ENCODE assay signal across 33 cellular contexts in the genomic region with DNA sequence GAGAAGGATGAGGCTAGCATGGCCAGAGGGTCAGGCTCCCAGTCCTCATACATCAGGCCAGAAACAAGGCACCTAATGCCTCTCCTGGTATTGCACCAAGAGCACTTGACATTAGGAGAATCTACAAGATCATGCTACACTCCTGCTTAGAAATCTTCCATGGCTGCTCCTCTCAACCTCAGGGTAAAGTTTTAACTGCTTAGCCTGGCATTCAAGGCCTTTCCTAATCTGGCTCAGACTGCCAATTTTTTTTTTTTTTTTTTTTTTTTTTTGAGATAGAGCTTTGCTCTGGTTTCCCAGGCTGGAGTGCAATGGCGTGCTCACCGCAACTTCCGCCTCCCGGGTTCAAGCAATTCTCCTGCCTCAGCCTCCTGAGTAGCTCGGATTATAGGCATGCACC. TPM values are rescaled to one million over a fixed set of nuclear protein-coding genes. Genes with fewer than 3 reads are reported as not detected.
"Had no signal": no experiment of that assay in that cellular context is flagged by ENCODE, and none has a peak within 500 bp of the region (broad histone marks: within the 10 kb centered on the region; RNA-seq: fewer than 3 reads in every experiment).

No MANE protein-coding gene starts in this region.

- H3K27ac ChIP-seq: epithelial cell of prostate, foreskin keratinocyte, gastroesophageal sphincter, left ventricle myocardium inferior, neutrophil, parathyroid adenoma, right lobe of liver, suprapubic skin, transverse colon, uterus had no signal

- H3K4me1 ChIP-seq: foreskin keratinocyte, parathyroid adenoma had no signal

- H3K4me3 Mint-ChIP-seq: immature natural killer cell; naive B cell; natural killer cell treated with Interleukin-12 subunit alpha and Interleukin-12 subunit beta and Interleukin-15 and Interleukin-18, amount 100 ng/mL, for 72 hours; neural crest cell; stimulated activated naive CD8-positive, alpha-beta T cell treated with anti-CD3 and anti-CD28 coated beads, Interleukin-15, amount 100 ng/mL, for 72 hours had no signal

- H3K27ac Mint-ChIP-seq: natural killer cell treated with Interleukin-12 subunit alpha and Interleukin-12 subunit beta and Interleukin-15 and Interleukin-18, amount 100 ng/mL, for 72 hours; progenitor cell of endocrine pancreas; stimulated activated naive CD8-positive, alpha-beta T cell treated with anti-CD3 and anti-CD28 coated beads, Interleukin-15, amount 100 ng/mL, for 72 hours had no signal

- H3K9me3 ChIP-seq: gastroesophageal sphincter, heart right ventricle, left ventricle myocardium inferior, lower lobe of right lung, mucosa of descending colon, neutrophil, right lobe of liver, suprapubic skin, transverse colon, upper lobe of right lung, uterus had no signal

- H3K27me3 ChIP-seq: dorsolateral prefrontal cortex, foreskin keratinocyte, gastroesophageal sphincter, heart right ventricle, neutrophil, right lobe of liver, suprapubic skin, transverse colon, upper lobe of right lung, uterus had no signal

- H3K36me3 ChIP-seq: uterus had no signal

- H3K9me3 Mint-ChIP-seq: immature natural killer cell; naive B cell; natural killer cell treated with Interleukin-12 subunit alpha and Interleukin-12 subunit beta and Interleukin-15 and Interleukin-18, amount 100 ng/mL, for 72 hours; neural crest cell; stimulated activated naive CD8-positive, alpha-beta T cell treated with anti-CD3 and anti-CD28 coated beads, Interleukin-15, amount 100 ng/mL, for 72 hours had no signal

- DNase-seq: cortex of kidney; dorsolateral prefrontal cortex; effector CD4-positive, alpha-beta T cell; foreskin keratinocyte; heart right ventricle; hippocampal formation; immature natural killer cell; islet precursor cell; kidney glomerular epithelial cell; left colon; left ventricle myocardium inferior; lower lobe of right lung; mucosa of descending colon; naive B cell; right lobe of liver; small intestine; stimulated activated CD4-positive, alpha-beta T cell treated with anti-CD3 and anti-CD28 coated beads, Interleukin-1b, Interleukin-23, amount 100 ng/mL, for 48 hours; stimulated activated CD4-positive, alpha-beta T cell treated with anti-CD3 and anti-CD28 coated beads, Interleukin-4, amount 100 ng/mL, for 1 hour; stimulated activated CD8-positive, alpha-beta memory T cell treated with anti-CD3 and anti-CD28 coated beads, Interleukin-4, amount 100 ng/mL, for 48 hours; stimulated activated naive CD4-positive, alpha-beta T cell; stimulated activated naive CD8-positive, alpha-beta T cell treated with anti-CD3 and anti-CD28 coated beads, Interleukin-15, amount 100 ng/mL, for 72 hours; transverse colon; upper lobe of right lung; uterus had no signal

- H3K27me3 Mint-ChIP-seq: naive B cell; natural killer cell treated with Interleukin-12 subunit alpha and Interleukin-12 subunit beta and Interleukin-15 and Interleukin-18, amount 100 ng/mL, for 72 hours; progenitor cell of endocrine pancreas; stimulated activated naive CD8-positive, alpha-beta T cell treated with anti-CD3 and anti-CD28 coated beads, Interleukin-15, amount 100 ng/mL, for 72 hours had no signal

- H3K4me3 ChIP-seq: dorsolateral prefrontal cortex, gastroesophageal sphincter, heart right ventricle, left ventricle myocardium inferior, lower lobe of right lung, mucosa of descending colon, right lobe of liver, suprapubic skin, transverse colon, upper lobe of right lung, uterus had no signal

- H3K36me3 Mint-ChIP-seq: natural killer cell treated with Interleukin-12 subunit alpha and Interleukin-12 subunit beta and Interleukin-15 and Interleukin-18, amount 100 ng/mL, for 72 hours had no signal

- ATAC-seq: esophagus mucosa; foreskin keratinocyte; gastroesophageal sphincter; heart right ventricle; left colon; lower lobe of right lung; mucosa of descending colon; natural killer cell treated with Interleukin-12 subunit alpha and Interleukin-12 subunit beta and Interleukin-15 and Interleukin-18, amount 100 ng/mL, for 72 hours; right lobe of liver; stimulated activated naive CD8-positive, alpha-beta T cell treated with anti-CD3 and anti-CD28 coated beads, Interleukin-15, amount 100 ng/mL, for 72 hours; upper lobe of right lung had no signal

RNA-seq across cellular contexts. Expression of a gene that starts 43.0 kb away (rescaled TPM):
- total RNA-seq: natural killer cell treated with Interleukin-12 subunit alpha and Interleukin-12 subunit beta and Interleukin-15 and Interleukin-18, amount 100 ng/mL, for 72 hours had no signal
- polyA plus RNA-seq: immature natural killer cell had no signal
